5 cellular contexts compared by ENCODE assay signal in genomic region chr13:20689291-20689690, GRCh38.
"Had no signal": no experiment of that assay in that cellular context is flagged by ENCODE, and none has a peak within 500 bp of the region (broad histone marks: within the 10 kb centered on the region; RNA-seq: fewer than 3 reads in every experiment).

No MANE protein-coding gene starts in this region.

- ATAC-seq: GM23338, K562 had no signal

- DNase-seq: H9, HCEC 1CT, IMR-90 had no signal
